ENCODE assay signal across 28 cellular contexts in the genomic region with DNA sequence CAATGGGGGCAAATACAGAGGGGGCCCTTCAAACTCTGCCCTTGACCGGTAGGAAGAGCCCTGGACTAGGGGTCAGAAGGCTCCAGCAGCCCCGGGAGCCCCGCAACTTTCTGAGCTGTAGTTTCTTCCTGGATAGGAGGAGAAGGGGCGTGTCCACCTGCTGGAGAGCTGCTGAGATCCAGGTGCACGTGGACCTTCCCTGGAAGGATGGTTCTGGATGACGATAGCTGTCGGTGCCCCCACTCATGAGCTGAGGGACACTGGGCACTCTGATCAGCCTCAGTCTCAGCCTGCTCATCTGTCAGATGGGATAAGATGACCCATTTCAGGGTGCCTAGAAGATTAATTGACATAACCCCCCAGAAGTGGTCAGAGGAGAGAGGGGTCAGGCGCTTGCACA.
"Had no signal": no experiment of that assay in that cellular context is flagged by ENCODE, and none has a peak within 500 bp of the region (broad histone marks: within the 10 kb centered on the region; RNA-seq: fewer than 3 reads in every experiment).

No MANE protein-coding gene starts in this region.

- H3K36me3 Mint-ChIP-seq: activated CD4-positive, alpha-beta memory T cell treated with anti-CD3 and anti-CD28 coated beads for 36 hours; activated naive CD8-positive, alpha-beta T cell treated with anti-CD3 and anti-CD28 coated beads for 36 hours had no signal

- DNase-seq: activated B cell treated with CpG ODN at 0.5 μM for 24 hours; activated CD4-positive, alpha-beta memory T cell treated with anti-CD3 and anti-CD28 coated beads for 36 hours; activated CD4-positive, alpha-beta T cell treated with anti-CD3 and anti-CD28 coated beads for 4 hours; activated CD4-positive, alpha-beta T cell treated with anti-CD3 and anti-CD28 coated beads, Interleukin-2, amount 50 U/mL, for 1 hour; activated CD4-positive, CD25-positive, alpha-beta regulatory T cell treated with anti-CD3 and anti-CD28 coated beads, Interleukin-2, amount 50 U/mL, for 72 hours; activated CD8-positive, alpha-beta memory T cell treated with anti-CD3 and anti-CD28 coated beads, Interleukin-2, amount 50 U/mL, for 4 hours; activated gamma-delta T cell treated with Interleukin-2 at 50 U/mL for 16 hours; activated naive CD4-positive, alpha-beta T cell treated with anti-CD3 and anti-CD28 coated beads for 36 hours; activated naive CD8-positive, alpha-beta T cell treated with anti-CD3 and anti-CD28 coated beads for 36 hours; activated T-cell treated with anti-CD3 and anti-CD28 coated beads for 4 hours; activated T-cell treated with anti-CD3 and anti-CD28 coated beads, Interleukin-2, amount 50 U/mL, for 4 hours; amniotic stem cell; brain microvascular endothelial cell; NCI-H1092 treated with DMSO at 0.1 percent for 48 hours; NCI-H1417; NCI-H187 treated with DMSO at 0.1 percent for 48 hours; NCI-H2081; NCI-H345; NCI-H524 treated with DMSO at 0.1 percent for 48 hours; OCI-M1; Right ventricle myocardium superior; SW 1271; T-helper 1 cell; T-helper 2 cell; T-helper 9 cell had no signal

- H3K4me3 Mint-ChIP-seq: activated B cell treated with CpG ODN at 0.5 μM for 24 hours; activated CD4-positive, alpha-beta memory T cell treated with anti-CD3 and anti-CD28 coated beads for 36 hours; activated naive CD4-positive, alpha-beta T cell treated with anti-CD3 and anti-CD28 coated beads for 36 hours; activated naive CD8-positive, alpha-beta T cell treated with anti-CD3 and anti-CD28 coated beads for 36 hours; activated T-cell treated with anti-CD3 and anti-CD28 coated beads, Interleukin-2, amount 50 U/mL, for 4 hours; activated T-helper 1 cell treated with anti-CD3 and anti-CD28 coated beads, Interleukin-12 subunit alpha, Interleukin-12 subunit beta, Interleukin-2, Interleukin-4 antibody, amounts not matched to agents 30 ng/mL and 10 ng/mL and 1 ng/mL, durations not matched to agents 14 hours and 24 hours and 36 hours had no signal

- H3K4me1 Mint-ChIP-seq: activated B cell treated with CpG ODN at 0.5 μM for 24 hours had no signal

- H3K36me3 ChIP-seq: brain microvascular endothelial cell had no signal

- H3K9me3 Mint-ChIP-seq: activated naive CD4-positive, alpha-beta T cell treated with anti-CD3 and anti-CD28 coated beads for 36 hours; activated naive CD8-positive, alpha-beta T cell treated with anti-CD3 and anti-CD28 coated beads for 36 hours; activated T-helper 1 cell treated with anti-CD3 and anti-CD28 coated beads, Interleukin-12 subunit alpha, Interleukin-12 subunit beta, Interleukin-2, Interleukin-4 antibody, amounts not matched to agents 30 ng/mL and 10 ng/mL and 1 ng/mL, durations not matched to agents 14 hours and 24 hours and 36 hours had no signal

- ATAC-seq: activated T-cell treated with anti-CD3 and anti-CD28 coated beads, Interleukin-2, amount 50 U/mL, for 4 hours; K562 had no signal

- H3K27ac ChIP-seq: brain microvascular endothelial cell, VCaP had no signal

- H3K4me3 ChIP-seq: K562 had no signal

- H3K27me3 Mint-ChIP-seq: activated CD4-positive, alpha-beta memory T cell treated with anti-CD3 and anti-CD28 coated beads for 36 hours; activated naive CD8-positive, alpha-beta T cell treated with anti-CD3 and anti-CD28 coated beads for 36 hours had no signal

- H3K27ac Mint-ChIP-seq: activated B cell treated with CpG ODN at 0.5 μM for 24 hours; activated CD4-positive, alpha-beta memory T cell treated with anti-CD3 and anti-CD28 coated beads for 36 hours; activated naive CD4-positive, alpha-beta T cell treated with anti-CD3 and anti-CD28 coated beads for 36 hours; activated naive CD8-positive, alpha-beta T cell treated with anti-CD3 and anti-CD28 coated beads for 36 hours; activated T-helper 1 cell treated with anti-CD3 and anti-CD28 coated beads, Interleukin-12 subunit alpha, Interleukin-12 subunit beta, Interleukin-2, Interleukin-4 antibody, amounts not matched to agents 30 ng/mL and 10 ng/mL and 1 ng/mL, durations not matched to agents 14 hours and 24 hours and 36 hours had no signal

- H3K27me3 ChIP-seq: brain microvascular endothelial cell had no signal
